Comparison of ENCODE assay signal across 24 cellular contexts in genomic region chr1:75198163-75198562, GRCh38.
"Had no signal": no experiment of that assay in that cellular context is flagged by ENCODE, and none has a peak within 500 bp of the region (broad histone marks: within the 10 kb centered on the region; RNA-seq: fewer than 3 reads in every experiment).

No MANE protein-coding gene starts in this region.

- H3K9me3 ChIP-seq: SJCRH30 had no signal

- H3K4me2 ChIP-seq: PC-9 had no signal

- H3K27me3 ChIP-seq: SJCRH30 had no signal

- H3K27ac ChIP-seq: PC-9, RWPE1, SJCRH30, SK-N-MC had no signal

- H3K36me3 ChIP-seq: SJCRH30 had no signal

- H3K4me1 ChIP-seq: SJCRH30 had no signal

- H2AFZ ChIP-seq: PC-9 had no signal

- ATAC-seq: Panc1, Right ventricle myocardium inferior, SK-N-SH treated with all-trans-retinoic acid at 6 μM for 48 hours, T-cell had no signal

- H3K4me3 ChIP-seq: PC-9, SJCRH30, SK-N-MC had no signal

- FAIRE-seq: RCC 7860 had no signal

- DNase-seq: Karpas-422, MM.1S, MV-4-11, NCI-H1092, NCI-H1436, NCI-H187 treated with DMSO at 0.1 percent for 48 hours, NCI-H2029, NCI-H2081, NCI-H2171 treated with DMSO at 0.1 percent for 48 hours, NCI-H2227 treated with DMSO at 0.1 percent for 48 hours, NCI-H345, NCI-H446, NCI-H524 treated with DMSO at 0.1 percent for 48 hours, NCI-H774, PC-9, SIG-M5, SJCRH30, T-cell had no signal
